ENCODE assay signal across 11 cellular contexts in genomic region chr5:67537439-67538342, GRCh38.
DNase-seq lines count a peak whose midpoint lies in the region; ATAC-seq, FAIRE-seq and TF ChIP-seq lines count a peak whose summit lies in the region.
"Had no signal": no experiment of that assay in that cellular context is flagged by ENCODE, and none has a peak within 500 bp of the region (broad histone marks: within the 10 kb centered on the region; RNA-seq: fewer than 3 reads in every experiment).

No MANE protein-coding gene starts in this region.

- peak; percentile 33 for DNase-seq in fibroblast of villous mesenchyme (ENCODE audit: low read depth)
- no peak for DNase-seq in sigmoid colon
- DNase-seq in middle frontal gyrus (ENCODE audit: extremely low spot score, low spot score) = no peak
- DNase-seq in frontal cortex (ENCODE audit: low spot score in 2 of 2) = no peak
- no peak for DNase-seq in LoVo (ENCODE audit: low spot score)
- DNase-seq: activated naive CD8-positive, alpha-beta T cell treated with anti-CD3 and anti-CD28 coated beads, Interleukin-2, amount 10 ng/mL, durations not matched to agents 7 days and 5 days; DMS53; foreskin keratinocyte had no signal

- no peak for TF ChIP-seq CTCF in OCI-LY3 (IDR thresholded peaks at IDR 0.05; ENCODE audit: low read depth, low read length)
- TF ChIP-seq CTCF in fibroblast of villous mesenchyme (IDR thresholded peaks at IDR 0.05; ENCODE audit: insufficient read depth, low read depth, low read length) = no peak
- no peak for TF ChIP-seq CTCF in sigmoid colon (IDR thresholded peaks at IDR 0.05)

- H3K4me3 ChIP-seq in BLaER1 treated with 17β-estradiol and CSF1 and Interleukin-3, amounts not matched to agents 10 nM and 100 nM = no peak overlapping the region
- H3K4me3 ChIP-seq in OCI-LY3 (ENCODE audit: low read length) (no peak overlapping the region; the same call in 1 of the 2 replicates), fibroblast of villous mesenchyme (ENCODE audit: low read depth, low read length) (peak overlapping the region; percentile 19), sigmoid colon (peak overlapping the region in 3 of 4 donors; percentile 20 to 31 (median 27))

- H4K20me1 ChIP-seq in BLaER1 treated with 17β-estradiol and CSF1 and Interleukin-3, amounts not matched to agents 10 nM and 100 nM = no peaks in the 10 kb centered on the region
- H4K20me1 ChIP-seq in OCI-LY3 (ENCODE audit: insufficient read depth, low read length) = no peaks in the 10 kb centered on the region

- H3K36me3 ChIP-seq in BLaER1 treated with 17β-estradiol and CSF1 and Interleukin-3, amounts not matched to agents 10 nM and 100 nM = no peaks in the 10 kb centered on the region
- H3K36me3 ChIP-seq in OCI-LY3 (replicated peaks; ENCODE audit: low read depth, low read length) (no peaks in the 10 kb centered on the region), sigmoid colon (no peaks in the 10 kb centered on the region)

- no peaks in the 10 kb centered on the region for H3K9me3 ChIP-seq in BLaER1 treated with 17β-estradiol and CSF1 and Interleukin-3, amounts not matched to agents 10 nM and 100 nM (replicated peaks in 1 of 11)
- H3K9me3 ChIP-seq in OCI-LY3 (ENCODE audit: insufficient read depth, low read length) = no peaks in the 10 kb centered on the region
- no peaks in the 10 kb centered on the region for H3K9me3 ChIP-seq in sigmoid colon

- TF ChIP-seq EP300 in sigmoid colon (IDR thresholded peaks at IDR 0.05) = peak in 1 of 4 donors; percentile 13

- H3K27me3 ChIP-seq in BLaER1 treated with 17β-estradiol and CSF1 and Interleukin-3, amounts not matched to agents 10 nM and 100 nM = no peaks in the 10 kb centered on the region
- no peaks in the 10 kb centered on the region for H3K27me3 ChIP-seq in OCI-LY3 (ENCODE audit: low read depth, low read length)
- H3K27me3 ChIP-seq in sigmoid colon = no peaks in the 10 kb centered on the region
- H3K27me3 ChIP-seq: foreskin keratinocyte had no signal

- H3K9ac ChIP-seq in BLaER1 treated with 17β-estradiol and CSF1 and Interleukin-3, amounts not matched to agents 10 nM and 100 nM = no peak overlapping the region
- H3K9ac ChIP-seq in OCI-LY3 (ENCODE audit: low read length) = no peak overlapping the region

- intact Hi-C loops in sigmoid colon (cut with DNase I) = loop anchor here (5.0 to 10.0 kb wide), 4 partner anchors 105 to 717 kb away; no protein-coding TSS in a partner anchor

- H2AFZ ChIP-seq in OCI-LY3 (ENCODE audit: low read depth, low read length) = peak overlapping the region; percentile 18; the same call in 1 of the 2 replicates

- no peaks in the 10 kb centered on the region for H3K79me2 ChIP-seq in OCI-LY3 (ENCODE audit: low read length)

- H3K4me1 ChIP-seq in BLaER1 treated with 17β-estradiol and CSF1 and Interleukin-3, amounts not matched to agents 10 nM and 100 nM = peaks cover 6 to 18% (median 8%) of the 10 kb centered on the region in 10 experiments; a peak in 16 of 20 replicates
- H3K4me1 ChIP-seq in OCI-LY3 (ENCODE audit: low read length) = peaks cover 3% of the 10 kb centered on the region; the same call in 1 of the 2 replicates
- H3K4me1 ChIP-seq in sigmoid colon = peaks cover 0 to 31% (median 29%) of the 10 kb centered on the region in 4 donors
- H3K4me1 ChIP-seq: foreskin keratinocyte had no signal

- 65 to 75% methylated on average over 6 of the region's 6 CpGs for WGBS in sigmoid colon, 2 donors

- no peak for TF ChIP-seq POLR2A in sigmoid colon (IDR thresholded peaks at IDR 0.05)

- H3K27ac ChIP-seq in BLaER1 treated with 17β-estradiol and CSF1 and Interleukin-3, amounts not matched to agents 10 nM and 100 nM = no peak overlapping the region
- H3K27ac ChIP-seq in OCI-LY3 (ENCODE audit: low read length) = no peak overlapping the region
- peak overlapping the region; percentile 73 to 85 (median 84) for H3K27ac ChIP-seq in sigmoid colon
- H3K27ac ChIP-seq: foreskin keratinocyte had no signal

- no peak for FAIRE-seq in frontal cortex (lab: Jason Lieb, UNC)

- peak overlapping the region; percentile 28 to 63 (median 49) for H3K4me2 ChIP-seq in BLaER1 treated with 17β-estradiol and CSF1 and Interleukin-3, amounts not matched to agents 10 nM and 100 nM
- H3K4me2 ChIP-seq in OCI-LY3 (ENCODE audit: low read length) = peak overlapping the region; percentile 42

- ATAC-seq in GM18858 (IDR thresholded peaks at IDR 0.05; ENCODE audit: unreplicated experiment) = no peak
- ATAC-seq: foreskin keratinocyte had no signal

Comparison
In these comparisons a context has a peak if more than half of its experiments do, and no peak if none do; other contexts are left out.
1. H3K27ac ChIP-seq: peak in sigmoid colon (4 of 4); none in BLaER1 treated with 17β-estradiol and CSF1 and Interleukin-3, amounts not matched to agents 10 nM and 100 nM (0 of 11) and OCI-LY3 (single experiment).
2. H3K4me3 ChIP-seq: peak in fibroblast of villous mesenchyme (single experiment) and sigmoid colon (3 of 4); none in BLaER1 treated with 17β-estradiol and CSF1 and Interleukin-3, amounts not matched to agents 10 nM and 100 nM (0 of 10) and OCI-LY3 (single experiment).